Comparison of ENCODE assay signal across 1 cellular context in genomic region chr4:181437895-181438294, GRCh38.
TF ChIP-seq lines count a peak whose summit lies in the region.

No MANE protein-coding gene starts in this region.

TF ChIP-seq in H1, 55 proteins besides CTCF, POLR2A, EP300 and RAD21:
- TF ChIP-seq E2F6 (IDR thresholded peaks at IDR 0.05) (no peak), CEBPB (IDR thresholded peaks at IDR 0.05; ENCODE audit: low read depth, low read length) (no peak), NANOG (IDR thresholded peaks at IDR 0.05; ENCODE audit: insufficient read depth, low read depth, low read length, poor library complexity, severe bottlenecking) (no peak), PHF8 (conservative IDR thresholded peaks at IDR 0.05; ENCODE audit: low read depth, low read length) (no peak), ATF2 (IDR thresholded peaks at IDR 0.05; ENCODE audit: low read length) (no peak), RNF2 (IDR thresholded peaks at IDR 0.05; ENCODE audit: borderline replicate concordance, low read depth, low read length, missing control alignments, poor library complexity, severe bottlenecking) (no peak), CHD1 (IDR thresholded peaks at IDR 0.05; ENCODE audit: low read depth, low read length) (no peak), JUND (IDR thresholded peaks at IDR 0.05; ENCODE audit: low read length) (no peak)
